In genomic region chr9:136625101-136626065, GRCh38 we compare ENCODE assay signal across 8 cellular contexts. TPM values are rescaled to one million over a fixed set of nuclear protein-coding genes. Genes with fewer than 3 reads are reported as not detected.
A peak's percentile ranks its signal among the peaks of the same experiment; 100 is the strongest.
DNase-seq lines count a peak whose midpoint lies in the region; ATAC-seq and TF ChIP-seq lines count a peak whose summit lies in the region.

No MANE protein-coding gene starts in this region.

- H3F3A ChIP-seq in GM23338 (replicated peaks; ENCODE audit: low read depth) = no peaks in the 10 kb centered on the region; the same call in 1 of the 2 replicates

- H3K4me1 ChIP-seq in GM23338 (ENCODE audit: insufficient read depth) (no peaks in the 10 kb centered on the region), right cardiac atrium (ENCODE audit: control insufficient read depth, insufficient read depth, low read length) (no peaks in the 10 kb centered on the region), spleen (peaks cover 14 to 99% (median 67%) of the 10 kb centered on the region in 6 donors)

- no peaks in the 10 kb centered on the region for H3K9me2 ChIP-seq in GM23338 (ENCODE audit: insufficient read depth)

- 16% methylated on average over 19 of the region's 19 CpGs for WGBS in right cardiac atrium
- WGBS in spleen, 5 donors = 26 to 36% (median 34%) methylated on average over 10 to 19 of the region's 19 CpGs

- H3K9me3 ChIP-seq in right cardiac atrium (ENCODE audit: control insufficient read depth, low read length) = no peaks in the 10 kb centered on the region
- H3K9me3 ChIP-seq in spleen = no peaks in the 10 kb centered on the region

- H3K27ac ChIP-seq in GM23338 (ENCODE audit: low read depth) (no peak overlapping the region), right cardiac atrium (ENCODE audit: low read length) (peak overlapping the region; percentile 4), spleen (peak overlapping the region in 5 of 8 donors; percentile 14 to 66 (median 44))

- no peaks in the 10 kb centered on the region for H3K9me3 Mint-ChIP-seq in GM23338

- no peak overlapping the region; the same call in 2 of the 3 replicates for H3K4me3 Mint-ChIP-seq in GM23338

- peaks cover 3% of the 10 kb centered on the region for H3K27me3 Mint-ChIP-seq in GM23338 (ENCODE audit: insufficient read depth, low read depth, poor library complexity)

- H3K4me1 Mint-ChIP-seq in GM23338 = peaks cover 8% of the 10 kb centered on the region; the same call in 2 of the 3 replicates

- ATAC-seq in GM23338 (peak; percentile 52), right cardiac atrium (peak; percentile 70 to 79), GM19463 (IDR thresholded peaks at IDR 0.05; ENCODE audit: unreplicated experiment) (no peak)

- no peak for TF ChIP-seq POLR2A in spleen (IDR thresholded peaks at IDR 0.05)

- no peaks in the 10 kb centered on the region for H4K20me1 ChIP-seq in GM23338 (replicated peaks; ENCODE audit: insufficient read depth)

- no peak overlapping the region for H3K27ac Mint-ChIP-seq in GM23338

- intact Hi-C loops in right cardiac atrium (cut with DNase I) = no loop called here
- intact Hi-C loops in spleen (cut with DNase I; ENCODE audit: low total_unique reads) = no loop called here

- H2AFZ ChIP-seq in GM23338 = no peak overlapping the region

- H3K79me2 ChIP-seq in GM23338 (replicated peaks; ENCODE audit: insufficient read depth) = no peaks in the 10 kb centered on the region

- DNase-seq in A172 (ENCODE audit: low spot score) (peak; percentile 76), GM23338 (ENCODE audit: low spot score) (peak; percentile 57), right cardiac atrium (peak; percentile 87 to 95 (median 94)), spleen (peak; percentile 85), cerebellum (ENCODE audit: low spot score) (no peak)
- DNase-seq in activated CD8-positive, alpha-beta memory T cell treated with anti-CD3 and anti-CD28 coated beads, Interleukin-2, amount 50 U/mL, for 4 hours = no peak

- no peaks in the 10 kb centered on the region for H3K36me3 Mint-ChIP-seq in GM23338 (ENCODE audit: low read depth)

- H3K4me2 ChIP-seq in GM23338 = no peak overlapping the region

- H3K4me3 ChIP-seq in GM23338 (no peak overlapping the region), WI38 (ENCODE audit: low read depth, low read length) (no peak overlapping the region), right cardiac atrium (ENCODE audit: low read length) (no peak overlapping the region), spleen (no peak overlapping the region)

- H3K36me3 ChIP-seq in GM23338 (ENCODE audit: insufficient read depth) = no peaks in the 10 kb centered on the region
- no peaks in the 10 kb centered on the region for H3K36me3 ChIP-seq in spleen

- TF ChIP-seq CTCF in GM23338 (conservative IDR thresholded peaks at IDR 0.05; ENCODE audit: low read depth in 2 of 2) (peak in 1 of 2 experiments; percentile 72; a peak in 2 of 4 replicates), WI38 (IDR thresholded peaks at IDR 0.05; ENCODE audit: low read depth, low read length) (peak; percentile 43), spleen (IDR thresholded peaks at IDR 0.05 in 8 of 11, conservative IDR thresholded peaks at IDR 0.05 in 3 of 11) (peak in 9 of 11 experiments; percentile 17 to 68 (median 52))

- H3K27me3 ChIP-seq in GM23338 (ENCODE audit: insufficient read depth) (no peaks in the 10 kb centered on the region), right cardiac atrium (ENCODE audit: control insufficient read depth, insufficient read depth) (no peaks in the 10 kb centered on the region), spleen (replicated peaks in 1 of 7) (peaks cover 0 to 64% (median 4%) of the 10 kb centered on the region in 7 donors)

TF ChIP-seq in GM23338, 12 proteins besides CTCF, POLR2A, EP300 and RAD21 (continues in another document):
- no peak for TF ChIP-seq POLR2AphosphoS5 (IDR thresholded peaks at IDR 0.05; ENCODE audit: low read depth)
- no peak for TF ChIP-seq ETS1 (IDR thresholded peaks at IDR 0.05)
- TF ChIP-seq EZH2 (IDR thresholded peaks at IDR 0.05; ENCODE audit: low read depth, unreplicated experiment) = no peak
- TF ChIP-seq JUNB (IDR thresholded peaks at IDR 0.05; ENCODE audit: unreplicated experiment) = no peak
- TF ChIP-seq STAT1 (IDR thresholded peaks at IDR 0.05; ENCODE audit: unreplicated experiment) = no peak
- TF ChIP-seq ZNF462 (CRISPR knock-in tag; IDR thresholded peaks at IDR 0.05) = no peak
- TF ChIP-seq CREB1 (CRISPR knock-in tag; IDR thresholded peaks at IDR 0.05; ENCODE audit: low read depth) = no peak
- TF ChIP-seq ZNF114 (CRISPR knock-in tag; IDR thresholded peaks at IDR 0.05) = no peak
- no peak for TF ChIP-seq ZNF331 (CRISPR knock-in tag; IDR thresholded peaks at IDR 0.05; ENCODE audit: low read depth)
- TF ChIP-seq NANOG (IDR thresholded peaks at IDR 0.05; ENCODE audit: borderline replicate concordance) = no peak
- TF ChIP-seq EZH2phosphoT487 (IDR thresholded peaks at IDR 0.05; ENCODE audit: unreplicated experiment) = no peak

RNA-seq across cellular contexts. Expression of gene EGFL7, which starts 37.3 kb away (rescaled TPM):
- 110 and 127 TPM in 2 replicates for total RNA-seq in A172 (2014; rRNA removed; shearing (Covaris generic))
- 56.1 and 60.8 TPM in 2 replicates for total RNA-seq in GM23338 (2014; rRNA removed; shearing (Covaris generic))
- 38.2 and 44.4 TPM in 2 replicates for polyA plus RNA-seq in GM23338 (2016; fragmentation: Nextera tagmentation; extraction: Ambion mirVana)
- 100 to 1,000 TPM in 1 of 4 donors, 10 to 100 TPM in 3; 73.3 to 148 (median 83.0) TPM for total RNA-seq in right cardiac atrium
- polyA plus RNA-seq in right cardiac atrium = 113 TPM
- total RNA-seq in spleen = 100 to 1,000 TPM; 132 to 246 (median 179) TPM
- polyA plus RNA-seq in spleen = 100 to 1,000 TPM; 169 to 522 (median 409) TPM
- 11.6 TPM for total RNA-seq in cerebellum

Comparison
In these comparisons a context has a peak if more than half of its experiments do, and no peak if none do; other contexts are left out.
1. DNase-seq: peak in A172 (single experiment), GM23338 (single experiment), right cardiac atrium (3 of 3) and spleen (single experiment); none in activated CD8-positive, alpha-beta memory T cell treated with anti-CD3 and anti-CD28 coated beads, Interleukin-2, amount 50 U/mL, for 4 hours (single experiment) and cerebellum (single experiment).